Comparison of ENCODE assay signal across 8 cellular contexts in genomic region chr3:158847466-158847849, GRCh38. TPM values are rescaled to one million over a fixed set of nuclear protein-coding genes. Genes with fewer than 3 reads are reported as not detected.
DNase-seq lines count a peak whose midpoint lies in the region; ATAC-seq and TF ChIP-seq lines count a peak whose summit lies in the region.

No MANE protein-coding gene starts in this region.

- H3K27me3 Mint-ChIP-seq in MCF 10A (ENCODE audit: insufficient read depth, unreplicated experiment) = no peaks in the 10 kb centered on the region

- no peak overlapping the region for H3K27ac Mint-ChIP-seq in MCF 10A (ENCODE audit: low read depth, unreplicated experiment)

- H3K4me3 ChIP-seq in cardiac fibroblast (replicated peaks in 1 of 2; ENCODE audit: low read depth in 2 of 2, low read length in 2 of 2) = no peak overlapping the region

- no TSS peak for BruUV-seq in MCF 10A (replicated peaks; lab: Mats Ljungman, UMichigan)

- POLR2A ChIA-PET in MCF 10A (lab: Yijun Ruan, JAX) = no interaction called here

- ATAC-seq in GM18508 (IDR thresholded peaks at IDR 0.05; ENCODE audit: insufficient read depth, unreplicated experiment) = peak; percentile 20
- peak; percentile 30 for ATAC-seq in GM21360 (IDR thresholded peaks at IDR 0.05; ENCODE audit: unreplicated experiment)
- peak; percentile 28 for ATAC-seq in HG03064 (IDR thresholded peaks at IDR 0.05; ENCODE audit: low read depth, unreplicated experiment)

- intact Hi-C loops in MCF 10A (cut with micrococcal nuclease) = loop anchor here (2.0 to 10.0 kb wide), 2 partner anchors 405 to 767 kb away; no protein-coding TSS in a partner anchor

- H3K4me1 Mint-ChIP-seq in MCF 10A (ENCODE audit: insufficient read depth, unreplicated experiment) = no peaks in the 10 kb centered on the region

- DNase-seq in cardiac fibroblast (ENCODE audit: low read depth in 2 of 2) = peak; percentile 2 to 18
- DNase-seq in activated naive CD4-positive, alpha-beta T cell treated with anti-CD3 and anti-CD28 coated beads, Interleukin-2, amount 50 U/mL, for 16 hours = no peak
- no peak for DNase-seq in MCF 10A (ENCODE audit: unreplicated experiment)
- DNase-seq in stimulated activated CD8-positive, alpha-beta memory T cell treated with anti-CD3 and anti-CD28 coated beads, Interleukin-4, amount 100 ng/mL, for 48 hours = no peak
- no peak for DNase-seq in stimulated activated CD4-positive, alpha-beta T cell treated with anti-CD3 and anti-CD28 coated beads, Interleukin-2, amount 100 ng/mL, for 48 hours

- no peak overlapping the region for H3K4me3 Mint-ChIP-seq in MCF 10A (ENCODE audit: unreplicated experiment)

- CTCF ChIA-PET in MCF 10A (lab: Yijun Ruan, JAX) = interaction anchor here (0.9 to 11.5 kb wide), 7 partner anchors 9 to 417 kb away, joined by 3 to 231 read pairs (median 8); no protein-coding TSS in a partner anchor

- TF ChIP-seq CTCF in cardiac fibroblast (IDR thresholded peaks at IDR 0.05; ENCODE audit: low read depth, low read length) = no peak
- TF ChIP-seq CTCF in MCF 10A (IDR thresholded peaks at IDR 0.05; ENCODE audit: unreplicated experiment) = no peak

- H3K36me3 Mint-ChIP-seq in MCF 10A (ENCODE audit: insufficient read depth, unreplicated experiment) = no peaks in the 10 kb centered on the region

- no peaks in the 10 kb centered on the region for H3K9me3 Mint-ChIP-seq in MCF 10A (ENCODE audit: unreplicated experiment)

RNA-seq across cellular contexts. Expression of gene MFSD1, which starts 45.6 kb away (rescaled TPM):
- total RNA-seq in MCF 10A (2022) = 28.9 and 34.7 TPM in 2 replicates

Comparison
In these comparisons a context has a peak if more than half of its experiments do, and no peak if none do; other contexts are left out.
1. DNase-seq: peak in cardiac fibroblast (2 of 2); none in activated naive CD4-positive, alpha-beta T cell treated with anti-CD3 and anti-CD28 coated beads, Interleukin-2, amount 50 U/mL, for 16 hours (single experiment), MCF 10A (single experiment), stimulated activated CD8-positive, alpha-beta memory T cell treated with anti-CD3 and anti-CD28 coated beads, Interleukin-4, amount 100 ng/mL, for 48 hours (single experiment) and stimulated activated CD4-positive, alpha-beta T cell treated with anti-CD3 and anti-CD28 coated beads, Interleukin-2, amount 100 ng/mL, for 48 hours (0 of 2).
2. Peak in every context shown above with its lines, with median percentiles within 50 percentile points of each other: ATAC-seq.